In genomic region chr17:64134216-64134970, GRCh38 we compare ENCODE assay signal across 4 cellular contexts.
"Had no signal": no experiment of that assay in that cellular context is flagged by ENCODE, and none has a peak within 500 bp of the region (broad histone marks: within the 10 kb centered on the region; RNA-seq: fewer than 3 reads in every experiment).

No MANE protein-coding gene starts in this region.

- H3K9me2 ChIP-seq: SK-N-SH had no signal

- H3K9me3 ChIP-seq: SK-N-SH had no signal

- H3K27ac ChIP-seq: HL-60, RWPE1 had no signal

- DNase-seq: NK-92 treated with Interleukin-12 subunit alpha and Interleukin-12 subunit beta, amount 100 ng/mL, for 24 hours had no signal

- H3K4me2 ChIP-seq: SK-N-SH had no signal
